In genomic region chr6:44072452-44072958, GRCh38 we compare ENCODE assay signal across 8 cellular contexts. TPM values are rescaled to one million over a fixed set of nuclear protein-coding genes. Genes with fewer than 3 reads are reported as not detected.
DNase-seq lines count a peak whose midpoint lies in the region; ATAC-seq lines count a peak whose summit lies in the region.

No MANE protein-coding gene starts in this region.

- H3K9me3 ChIP-seq in mesodermal cell (ENCODE audit: control insufficient read depth, low read length) = no peaks in the 10 kb centered on the region

- no peaks in the 10 kb centered on the region for H3K79me2 ChIP-seq in ACC112 (ENCODE audit: control insufficient read depth, insufficient read depth, low read length, unreplicated experiment)

- no peak for DNase-seq in activated T-helper 1 cell treated with anti-CD3 and anti-CD28 coated beads, Interleukin-12 subunit alpha, Interleukin-12 subunit beta, Interleukin-2, Interleukin-4 antibody, amounts not matched to agents 30 ng/mL and 10 ng/mL and 1 ng/mL, durations not matched to agents 14 hours and 24 hours and 36 hours (ENCODE audit: low spot score)
- DNase-seq in SKM-1 (lab: John Stamatoyannopoulos, UW; ENCODE audit: unreplicated experiment) = no peak
- DNase-seq in 8988T = no peak
- no peak for DNase-seq in NCI-H446 (lab: John Stamatoyannopoulos, UW)

- no peaks in the 10 kb centered on the region for H3K9me3 Mint-ChIP-seq in activated T-helper 1 cell treated with anti-CD3 and anti-CD28 coated beads, Interleukin-12 subunit alpha, Interleukin-12 subunit beta, Interleukin-2, Interleukin-4 antibody, amounts not matched to agents 30 ng/mL and 10 ng/mL and 1 ng/mL, durations not matched to agents 14 hours and 24 hours and 36 hours

- H3K4me3 ChIP-seq in ACC112 (ENCODE audit: low read depth, low read length) (peak overlapping the region; percentile 69), mesodermal cell (ENCODE audit: extremely low read depth, insufficient read depth, low read length, poor library complexity, severe bottlenecking) (peak overlapping the region; percentile 24)

- H3K36me3 Mint-ChIP-seq in activated T-helper 1 cell treated with anti-CD3 and anti-CD28 coated beads, Interleukin-12 subunit alpha, Interleukin-12 subunit beta, Interleukin-2, Interleukin-4 antibody, amounts not matched to agents 30 ng/mL and 10 ng/mL and 1 ng/mL, durations not matched to agents 14 hours and 24 hours and 36 hours (ENCODE audit: low read depth) = peaks cover 2% of the 10 kb centered on the region

- ATAC-seq in GM21786 (IDR thresholded peaks at IDR 0.05; ENCODE audit: unreplicated experiment) = peak; percentile 4
- no peak for ATAC-seq in GM19328 (IDR thresholded peaks at IDR 0.05; ENCODE audit: unreplicated experiment)

- H2AFZ ChIP-seq in ACC112 (ENCODE audit: low read length, unreplicated experiment) = no peak overlapping the region

- 100% methylated on average over 1 of the region's 4 CpGs; no CpG with 5 or more reads in 1 of the 2 experiments for WGBS in mesodermal cell (ENCODE audit: insufficient coverage in 2 of 2), 2 experiments

- peak overlapping the region; percentile 92 for H3K4me3 Mint-ChIP-seq in activated T-helper 1 cell treated with anti-CD3 and anti-CD28 coated beads, Interleukin-12 subunit alpha, Interleukin-12 subunit beta, Interleukin-2, Interleukin-4 antibody, amounts not matched to agents 30 ng/mL and 10 ng/mL and 1 ng/mL, durations not matched to agents 14 hours and 24 hours and 36 hours

- H3K27me3 Mint-ChIP-seq in activated T-helper 1 cell treated with anti-CD3 and anti-CD28 coated beads, Interleukin-12 subunit alpha, Interleukin-12 subunit beta, Interleukin-2, Interleukin-4 antibody, amounts not matched to agents 30 ng/mL and 10 ng/mL and 1 ng/mL, durations not matched to agents 14 hours and 24 hours and 36 hours (ENCODE audit: insufficient read depth) = peaks cover 12% of the 10 kb centered on the region

- H3K27me3 ChIP-seq in ACC112 (ENCODE audit: insufficient read depth, low read length) = no peaks in the 10 kb centered on the region

- H3K27ac Mint-ChIP-seq in activated T-helper 1 cell treated with anti-CD3 and anti-CD28 coated beads, Interleukin-12 subunit alpha, Interleukin-12 subunit beta, Interleukin-2, Interleukin-4 antibody, amounts not matched to agents 30 ng/mL and 10 ng/mL and 1 ng/mL, durations not matched to agents 14 hours and 24 hours and 36 hours = peak overlapping the region; percentile 99

- intact Hi-C loops in activated T-helper 1 cell treated with anti-CD3 and anti-CD28 coated beads, Interleukin-12 subunit alpha, Interleukin-12 subunit beta, Interleukin-2, Interleukin-4 antibody, amounts not matched to agents 30 ng/mL and 10 ng/mL and 1 ng/mL, durations not matched to agents 14 hours and 24 hours and 36 hours (cut with micrococcal nuclease) = loop anchor here (2.0 to 10.0 kb wide), 4 partner anchors 54 to 618 kb away; partner anchors contain the start of genes DLK2, MAD2L1BP, MRPL14 and POLH

- H3K27ac ChIP-seq in ACC112 (ENCODE audit: low read depth, low read length) (peak overlapping the region; percentile 96), mesodermal cell (ENCODE audit: low read depth, low read length, severe bottlenecking) (no peak overlapping the region)

- H3K36me3 ChIP-seq in ACC112 (ENCODE audit: insufficient read depth, low read length) (no peaks in the 10 kb centered on the region), mesodermal cell (ENCODE audit: control insufficient read depth, insufficient read depth, low read length) (no peaks in the 10 kb centered on the region)

- peaks cover 31% of the 10 kb centered on the region for H3K4me1 Mint-ChIP-seq in activated T-helper 1 cell treated with anti-CD3 and anti-CD28 coated beads, Interleukin-12 subunit alpha, Interleukin-12 subunit beta, Interleukin-2, Interleukin-4 antibody, amounts not matched to agents 30 ng/mL and 10 ng/mL and 1 ng/mL, durations not matched to agents 14 hours and 24 hours and 36 hours (ENCODE audit: low read depth)

- H3K4me1 ChIP-seq in ACC112 (ENCODE audit: control insufficient read depth, insufficient read depth, low read length, unreplicated experiment) (peaks cover 39% of the 10 kb centered on the region), mesodermal cell (ENCODE audit: control insufficient read depth, insufficient read depth, low read length, poor library complexity, severe bottlenecking) (peaks cover 16% of the 10 kb centered on the region)

RNA-seq across cellular contexts. Expression of gene MRPL14, which starts 54.7 kb away (rescaled TPM):
- total RNA-seq in activated T-helper 1 cell treated with anti-CD3 and anti-CD28 coated beads, Interleukin-12 subunit alpha, Interleukin-12 subunit beta, Interleukin-2, Interleukin-4 antibody, amounts not matched to agents 30 ng/mL and 10 ng/mL and 1 ng/mL, durations not matched to agents 14 hours and 24 hours and 36 hours = 62.6 and 68.6 TPM in 2 replicates
- 51.1 TPM for polyA plus RNA-seq in mesodermal cell (2013, experiment 1 of 2)
- 53.1 TPM for polyA plus RNA-seq in mesodermal cell (2013, experiment 2 of 2)

RNA-seq across cellular contexts. Expression of gene TMEM63B, which starts 54.8 kb away (rescaled TPM):
- total RNA-seq in activated T-helper 1 cell treated with anti-CD3 and anti-CD28 coated beads, Interleukin-12 subunit alpha, Interleukin-12 subunit beta, Interleukin-2, Interleukin-4 antibody, amounts not matched to agents 30 ng/mL and 10 ng/mL and 1 ng/mL, durations not matched to agents 14 hours and 24 hours and 36 hours = 17.0 and 20.7 TPM in 2 replicates
- polyA plus RNA-seq in mesodermal cell (2013, experiment 1 of 2) = 33.0 TPM
- polyA plus RNA-seq in mesodermal cell (2013, experiment 2 of 2) = 30.1 TPM
